In genomic region chr2:45777996-45778719, GRCh38 we compare ENCODE assay signal across 13 cellular contexts.
DNase-seq lines count a peak whose midpoint lies in the region; ATAC-seq, FAIRE-seq and TF ChIP-seq lines count a peak whose summit lies in the region.
"Had no signal": no experiment of that assay in that cellular context is flagged by ENCODE, and none has a peak within 500 bp of the region (broad histone marks: within the 10 kb centered on the region; RNA-seq: fewer than 3 reads in every experiment).

No MANE protein-coding gene starts in this region.

- CTCF ChIA-PET in MCF 10A (lab: Yijun Ruan, JAX) (interaction anchor here (0.6 to 3.3 kb wide), 28 partner anchors 9 to 202 kb away, joined by 3 to 20 read pairs (median 4); no protein-coding TSS in a partner anchor), mammary epithelial cell (lab: Charles Lee; ENCODE audit: low non-redundant PET) (interaction anchor here (0.6 to 1.1 kb wide), 5 partner anchors 34 to 737 kb away, joined by 3 to 8 read pairs (median 4); no protein-coding TSS in a partner anchor)

- intact Hi-C loops in MCF 10A (cut with micrococcal nuclease), result loop anchor here (1.0 to 2.0 kb wide), 4 partner anchors 127 to 193 kb away; partner anchors contain the start of gene PRKCE
- intact Hi-C loops in mammary epithelial cell (cut with micrococcal nuclease), result loop anchor here (1.0 kb wide), 3 partner anchors 129 to 158 kb away; no protein-coding TSS in a partner anchor
- intact Hi-C loops in aorta (cut with DNase I), result loop anchor here (2.0 kb wide), 2 partner anchors 135 to 159 kb away; no protein-coding TSS in a partner anchor

- H4K20me1 ChIP-seq in mammary epithelial cell (ENCODE audit: insufficient read depth, low read length), result no peaks in the 10 kb centered on the region

- no peak overlapping the region for H2AFZ ChIP-seq in mammary epithelial cell (ENCODE audit: low read depth, low read length)
- H2AFZ ChIP-seq: neural progenitor cell had no signal

- H3K36me3 ChIP-seq in mammary epithelial cell (ENCODE audit: insufficient read depth, low read length) (no peaks in the 10 kb centered on the region), aorta (ENCODE audit: control insufficient read depth in 1 of 2, insufficient read depth in 2 of 2, low read length in 1 of 2) (no peaks in the 10 kb centered on the region)
- H3K36me3 ChIP-seq: neural progenitor cell had no signal

- peaks cover 14% of the 10 kb centered on the region for H3K36me3 Mint-ChIP-seq in MCF 10A (ENCODE audit: insufficient read depth, unreplicated experiment)
- H3K36me3 Mint-ChIP-seq: CD4-positive, alpha-beta memory T cell; neural progenitor cell had no signal

- no peaks in the 10 kb centered on the region for H3K4me1 ChIP-seq in mammary epithelial cell (ENCODE audit: insufficient read depth, low read length)
- H3K4me1 ChIP-seq in aorta (ENCODE audit: control insufficient read depth in 1 of 2, insufficient read depth in 2 of 2, low read length in 2 of 2), result no peaks in the 10 kb centered on the region

- H3K9me3 Mint-ChIP-seq in MCF 10A (ENCODE audit: unreplicated experiment), result no peaks in the 10 kb centered on the region
- H3K9me3 Mint-ChIP-seq: dendritic cell treated with granulocyte-macrophage colony-stimulating factor and Interleukin-4, amounts not matched to agents 40 ng/mL and 50 ng/mL, for 4 days; neural progenitor cell had no signal

- no peak overlapping the region for H3K4me3 Mint-ChIP-seq in MCF 10A (ENCODE audit: unreplicated experiment)
- H3K4me3 Mint-ChIP-seq: dendritic cell treated with granulocyte-macrophage colony-stimulating factor and Interleukin-4, amounts not matched to agents 40 ng/mL and 50 ng/mL, for 4 days; neural progenitor cell had no signal

- H3K4me2 ChIP-seq in mammary epithelial cell (ENCODE audit: insufficient read depth, low read depth, low read length), result no peak overlapping the region
- H3K4me2 ChIP-seq: neural progenitor cell had no signal

- H3K27me3 ChIP-seq in mammary epithelial cell (ENCODE audit: insufficient read depth, low read length) (no peaks in the 10 kb centered on the region), aorta (ENCODE audit: control insufficient read depth in 1 of 2, insufficient read depth in 2 of 2, low read length in 1 of 2) (no peaks in the 10 kb centered on the region)
- H3K27me3 ChIP-seq: neural progenitor cell had no signal

- DNase-seq in MCF 10A (ENCODE audit: unreplicated experiment) (peak; percentile 18), mammary epithelial cell (no peak), NCI-H69 (lab: John Stamatoyannopoulos, UW) (peak; percentile 12), epithelial cell of proximal tubule (ENCODE audit: low read depth) (no peak), aorta (no peak), RCC 7860 (ENCODE audit: low spot score) (no peak), COLO829 (ENCODE audit: low spot score) (no peak)
- DNase-seq: NCI-H1436, NCI-H774 had no signal

- H3K9me3 ChIP-seq in mammary epithelial cell (replicated peaks; ENCODE audit: insufficient read depth, low read length) (no peaks in the 10 kb centered on the region), aorta (ENCODE audit: control insufficient read depth, low read length) (no peaks in the 10 kb centered on the region)

- POLR2A ChIA-PET in MCF 10A (lab: Yijun Ruan, JAX), result interaction anchor here (0.8 to 1.9 kb wide), 5 partner anchors 10 to 129 kb away, joined by 3 to 8 read pairs (median 4); no protein-coding TSS in a partner anchor

- in situ Hi-C loops in mammary epithelial cell (cut with MboI; ENCODE audit: low sequenced_read_pairs in 2 of 2), result loop anchor here (5.0 to 10.0 kb wide), 2 partner anchors 131 to 157 kb away; no protein-coding TSS in a partner anchor

- no peak overlapping the region for H3K27ac Mint-ChIP-seq in MCF 10A (ENCODE audit: low read depth, unreplicated experiment)
- H3K27ac Mint-ChIP-seq: dendritic cell treated with granulocyte-macrophage colony-stimulating factor and Interleukin-4, amounts not matched to agents 40 ng/mL and 50 ng/mL, for 4 days; neural progenitor cell had no signal

- ATAC-seq in aorta (ENCODE audit: low FRiP score) (peak; percentile 11), HG03342 (IDR thresholded peaks at IDR 0.05; ENCODE audit: unreplicated experiment) (no peak)

- H3K4me1 Mint-ChIP-seq in MCF 10A (ENCODE audit: insufficient read depth, unreplicated experiment), result peaks cover 7% of the 10 kb centered on the region

- H3K4me3 ChIP-seq in mammary epithelial cell (replicated peaks in 1 of 3; ENCODE audit: insufficient read depth in 1 of 3, low read depth in 2 of 3, low read length in 3 of 3) (no peak overlapping the region), epithelial cell of proximal tubule (ENCODE audit: low read depth, low read length) (no peak overlapping the region), aorta (ENCODE audit: low read length in 2 of 2) (no peak overlapping the region)
- H3K4me3 ChIP-seq: neural progenitor cell had no signal

- H3K9ac ChIP-seq in mammary epithelial cell (ENCODE audit: insufficient read depth, low read length), result no peak overlapping the region
- H3K9ac ChIP-seq: neural progenitor cell had no signal

- dilution Hi-C loops in mammary epithelial cell (cut with HindIII; ENCODE audit: low sequenced_read_pairs), result no loop called here

- FAIRE-seq in RCC 7860 (lab: Jason Lieb, UNC), result no peak

- no peaks in the 10 kb centered on the region for H3K79me2 ChIP-seq in mammary epithelial cell (ENCODE audit: insufficient read depth, low read length)

- 74% methylated on average over 9 of the region's 10 CpGs for WGBS in mammary epithelial cell (ENCODE audit: low coverage, missing lambda C conversion rate)
- WGBS in aorta, 2 donors, result 77 to 87% methylated on average over 10 of the region's 10 CpGs

- no peaks in the 10 kb centered on the region for H3K27me3 Mint-ChIP-seq in MCF 10A (ENCODE audit: insufficient read depth, unreplicated experiment)
- H3K27me3 Mint-ChIP-seq: CD4-positive, alpha-beta memory T cell had no signal

- BruUV-seq in MCF 10A (replicated peaks; lab: Mats Ljungman, UMichigan), result no TSS peak
- BruUV-seq in mammary epithelial cell (replicated peaks; lab: Mats Ljungman, UMichigan), result no TSS peak

- no peak overlapping the region for H3K27ac ChIP-seq in mammary epithelial cell (ENCODE audit: insufficient read depth, low read depth, low read length)
- H3K27ac ChIP-seq in aorta (ENCODE audit: low read depth in 1 of 2, low read length in 2 of 2), result no peak overlapping the region
- H3K27ac ChIP-seq: neural progenitor cell had no signal

- no peak for TF ChIP-seq CTCF in MCF 10A (IDR thresholded peaks at IDR 0.05; ENCODE audit: unreplicated experiment)
- TF ChIP-seq CTCF in mammary epithelial cell (conservative IDR thresholded peaks at IDR 0.05 in 1 of 2, IDR thresholded peaks at IDR 0.05 in 1 of 2; ENCODE audit: extremely low read depth in 1 of 2, insufficient read depth in 1 of 2, low read depth in 1 of 2, low read length in 2 of 2), result peak in 1 of 2 donors; percentile 37
- peak; percentile 12 for TF ChIP-seq CTCF in epithelial cell of proximal tubule (conservative IDR thresholded peaks at IDR 0.05; ENCODE audit: low read depth, low read length)

Comparison
In these comparisons a context has a peak if more than half of its experiments do, and no peak if none do; other contexts are left out.
1. DNase-seq: peak in MCF 10A (single experiment) and NCI-H69 (single experiment); none in mammary epithelial cell (single experiment), epithelial cell of proximal tubule (single experiment), aorta (0 of 2), RCC 7860 (single experiment) and COLO829 (single experiment).